Comparison of ENCODE assay signal across 13 cellular contexts in genomic region chr3:150238043-150238802, GRCh38.
A peak's percentile ranks its signal among the peaks of the same experiment; 100 is the strongest.
DNase-seq lines count a peak whose midpoint lies in the region; ATAC-seq, FAIRE-seq and TF ChIP-seq lines count a peak whose summit lies in the region.
"Had no signal": no experiment of that assay in that cellular context is flagged by ENCODE, and none has a peak within 500 bp of the region (broad histone marks: within the 10 kb centered on the region; RNA-seq: fewer than 3 reads in every experiment).

No MANE protein-coding gene starts in this region.

- H2BK15ac ChIP-seq in mesendoderm (replicated peaks; ENCODE audit: low read depth): no peak overlapping the region

- no peak overlapping the region for H3K4ac ChIP-seq in mesendoderm (ENCODE audit: low read depth, low read length)

- no peak overlapping the region for H3K9ac ChIP-seq in mesendoderm (ENCODE audit: low read length)

- WGBS in right cardiac atrium: 70% methylated on average over 9 of the region's 9 CpGs
- no CpG with 5 or more reads among the region's 9 CpGs for WGBS in mesendoderm (ENCODE audit: extremely low coverage, insufficient coverage, low lambda C conversion rate)

- CTCF ChIA-PET in activated CD4-positive, alpha-beta memory T cell treated with anti-CD3 and anti-CD28 coated beads, Interleukin-2, amount 10 ng/mL, durations not matched to agents 7 days and 5 days (lab: Charles Lee): no interaction called here

- no peaks in the 10 kb centered on the region for H3K36me3 Mint-ChIP-seq in activated CD4-positive, alpha-beta memory T cell treated with anti-CD3 and anti-CD28 coated beads, Interleukin-2, amount 10 ng/mL, durations not matched to agents 7 days and 5 days (ENCODE audit: low read depth)
- H3K36me3 Mint-ChIP-seq: activated CD4-positive, alpha-beta memory T cell treated with anti-CD3 and anti-CD28 coated beads for 36 hours had no signal

- no peaks in the 10 kb centered on the region for H3K9me3 Mint-ChIP-seq in activated CD4-positive, alpha-beta memory T cell treated with anti-CD3 and anti-CD28 coated beads, Interleukin-2, amount 10 ng/mL, durations not matched to agents 7 days and 5 days
- H3K9me3 Mint-ChIP-seq: activated CD4-positive, alpha-beta memory T cell treated with anti-CD3 and anti-CD28 coated beads for 36 hours had no signal

- H3K27me3 Mint-ChIP-seq in activated CD4-positive, alpha-beta memory T cell treated with anti-CD3 and anti-CD28 coated beads, Interleukin-2, amount 10 ng/mL, durations not matched to agents 7 days and 5 days: peaks cover 8% of the 10 kb centered on the region

- no peaks in the 10 kb centered on the region for H3K36me3 ChIP-seq in bronchial epithelial cell (ENCODE audit: control insufficient read depth, insufficient read depth, low read length)
- no peaks in the 10 kb centered on the region for H3K36me3 ChIP-seq in mesendoderm (ENCODE audit: control insufficient read depth, insufficient read depth, low read length)
- H3K36me3 ChIP-seq: colonic mucosa had no signal

- H4K8ac ChIP-seq in mesendoderm (ENCODE audit: low read depth, low read length): no peak overlapping the region

- no peak overlapping the region for H4K5ac ChIP-seq in mesendoderm (ENCODE audit: low read length)

- H3K56ac ChIP-seq in mesendoderm (ENCODE audit: low read length): no peak overlapping the region

- H3K4me1 ChIP-seq in right cardiac atrium (ENCODE audit: control insufficient read depth, insufficient read depth, low read length) (peaks cover 7% of the 10 kb centered on the region), mesendoderm (ENCODE audit: control insufficient read depth, low read depth, low read length) (no peaks in the 10 kb centered on the region)
- H3K4me1 ChIP-seq: colonic mucosa had no signal

- H3K23ac ChIP-seq in mesendoderm (ENCODE audit: low read length): no peak overlapping the region

- H2AK5ac ChIP-seq in mesendoderm (ENCODE audit: low read length): no peak overlapping the region

- no peaks in the 10 kb centered on the region for H3K79me1 ChIP-seq in mesendoderm (ENCODE audit: low read length)

- H2BK5ac ChIP-seq in mesendoderm (ENCODE audit: low read length): no peak overlapping the region

- DNase-seq in right cardiac atrium (no peak), left cardiac atrium (no peak), bronchial epithelial cell (ENCODE audit: low read depth) (peak; percentile 48), myocyte (ENCODE audit: low read depth) (peak; percentile 26), T1000 (lab: John Stamatoyannopoulos, UW) (no peak), mesendoderm (no peak)
- DNase-seq in activated CD4-positive, alpha-beta memory T cell treated with anti-CD3 and anti-CD28 coated beads, Interleukin-2, amount 10 ng/mL, durations not matched to agents 7 days and 5 days: no peak
- DNase-seq: activated CD4-positive, alpha-beta memory T cell treated with anti-CD3 and anti-CD28 coated beads for 36 hours; activated naive CD4-positive, alpha-beta T cell had no signal

- no peak overlapping the region for H3K4me2 ChIP-seq in mesendoderm (ENCODE audit: low read length)

- H3K4me3 ChIP-seq in right cardiac atrium (ENCODE audit: low read length): no peak overlapping the region
- H3K4me3 ChIP-seq in bronchial epithelial cell (ENCODE audit: low read depth, low read length): no peak overlapping the region
- no peak overlapping the region for H3K4me3 ChIP-seq in mesendoderm (ENCODE audit: low read length)
- H3K4me3 ChIP-seq: colonic mucosa had no signal

- H3K27ac ChIP-seq in right cardiac atrium (ENCODE audit: low read length): peak overlapping the region; percentile 55
- no peak overlapping the region for H3K27ac ChIP-seq in mesendoderm (ENCODE audit: low read depth, low read length)
- H3K27ac ChIP-seq: colonic mucosa, HL-60 had no signal

- H3K27me3 ChIP-seq in right cardiac atrium (ENCODE audit: control insufficient read depth, insufficient read depth) (no peaks in the 10 kb centered on the region), bronchial epithelial cell (ENCODE audit: control insufficient read depth, insufficient read depth, low read length) (no peaks in the 10 kb centered on the region), mesendoderm (ENCODE audit: insufficient read depth, low read length, poor library complexity) (no peaks in the 10 kb centered on the region)
- H3K27me3 ChIP-seq: colonic mucosa had no signal

- intact Hi-C loops in right cardiac atrium (cut with DNase I) (loop anchor here in 1 of 4 donors (5.0 kb wide), 1 partner anchor 174 kb away; no protein-coding TSS in a partner anchor), left cardiac atrium (cut with DNase I) (loop anchor here in 1 of 2 donors (10.0 kb wide), 1 partner anchor 167 kb away; the partner anchor contains the start of gene TSC22D2)

- no peaks in the 10 kb centered on the region for H3K9me3 ChIP-seq in right cardiac atrium (ENCODE audit: control insufficient read depth, low read length)
- H3K9me3 ChIP-seq: colonic mucosa had no signal

- H3K4me3 Mint-ChIP-seq in activated CD4-positive, alpha-beta memory T cell treated with anti-CD3 and anti-CD28 coated beads, Interleukin-2, amount 10 ng/mL, durations not matched to agents 7 days and 5 days: no peak overlapping the region
- H3K4me3 Mint-ChIP-seq: activated CD4-positive, alpha-beta memory T cell treated with anti-CD3 and anti-CD28 coated beads for 36 hours; B cell had no signal

- peak in 1 of 2 donors; percentile 26 for ATAC-seq in right cardiac atrium
- no peak for ATAC-seq in left cardiac atrium
- ATAC-seq in HG03045 (IDR thresholded peaks at IDR 0.05; ENCODE audit: unreplicated experiment): no peak

- H3K79me2 ChIP-seq in mesendoderm (ENCODE audit: control insufficient read depth, insufficient read depth, low read length): no peaks in the 10 kb centered on the region

- TF ChIP-seq CTCF in bronchial epithelial cell (IDR thresholded peaks at IDR 0.05; ENCODE audit: insufficient read depth, low read length, severe bottlenecking): no peak

- FAIRE-seq in bronchial epithelial cell (lab: Jason Lieb, UNC): no peak

- H3K18ac ChIP-seq in mesendoderm (ENCODE audit: low read length): no peak overlapping the region

- POLR2A ChIA-PET in activated CD4-positive, alpha-beta memory T cell treated with anti-CD3 and anti-CD28 coated beads, Interleukin-2, amount 10 ng/mL, durations not matched to agents 7 days and 5 days (lab: Charles Lee): no interaction called here

- no peaks in the 10 kb centered on the region for H3K4me1 Mint-ChIP-seq in activated CD4-positive, alpha-beta memory T cell treated with anti-CD3 and anti-CD28 coated beads, Interleukin-2, amount 10 ng/mL, durations not matched to agents 7 days and 5 days
- H3K4me1 Mint-ChIP-seq: B cell had no signal

- no peak overlapping the region for H3K27ac Mint-ChIP-seq in activated CD4-positive, alpha-beta memory T cell treated with anti-CD3 and anti-CD28 coated beads, Interleukin-2, amount 10 ng/mL, durations not matched to agents 7 days and 5 days
- H3K27ac Mint-ChIP-seq: activated CD4-positive, alpha-beta memory T cell treated with anti-CD3 and anti-CD28 coated beads for 36 hours; B cell had no signal

- no peak overlapping the region for H2BK120ac ChIP-seq in mesendoderm (ENCODE audit: low read depth, low read length)

Comparison
In these comparisons a context has a peak if more than half of its experiments do, and no peak if none do; other contexts are left out.
1. DNase-seq: peak in bronchial epithelial cell (single experiment) and myocyte (single experiment); none in right cardiac atrium (0 of 3), left cardiac atrium (single experiment), activated CD4-positive, alpha-beta memory T cell treated with anti-CD3 and anti-CD28 coated beads, Interleukin-2, amount 10 ng/mL, durations not matched to agents 7 days and 5 days (single experiment), T1000 (single experiment) and mesendoderm (single experiment).